In genomic region chr10:79124066-79124465, GRCh38 we compare ENCODE assay signal across 2 cellular contexts.
A peak's percentile ranks its signal among the peaks of the same experiment; 100 is the strongest.
TF ChIP-seq lines count a peak whose summit lies in the region.

No MANE protein-coding gene starts in this region.

TF ChIP-seq in HEK293T, 16 proteins besides CTCF, POLR2A, EP300 and RAD21:
- TF ChIP-seq PKNOX1 (IDR thresholded peaks at IDR 0.05) = no peak
- 0 out of 2 replicates have a peak, but pooled peaks have one; percentile 23 for TF ChIP-seq FOXM1 (IDR thresholded peaks at IDR 0.05; ENCODE audit: borderline replicate concordance)
- no peak for TF ChIP-seq FOXK2 (IDR thresholded peaks at IDR 0.05)
- no peak for TF ChIP-seq FOXA1 (IDR thresholded peaks at IDR 0.05)
- TF ChIP-seq NFRKB (IDR thresholded peaks at IDR 0.05) = no peak
- TF ChIP-seq CTBP1 (IDR thresholded peaks at IDR 0.05; ENCODE audit: borderline replicate concordance) = no peak
- TF ChIP-seq SP1 (IDR thresholded peaks at IDR 0.05) = no peak
- no peak for TF ChIP-seq ELF4 (IDR thresholded peaks at IDR 0.05)
- TF ChIP-seq BHLHE40 (IDR thresholded peaks at IDR 0.05; ENCODE audit: borderline replicate concordance) = no peak

TF ChIP-seq in H1, 55 proteins besides CTCF, POLR2A, EP300 and RAD21:
- TF ChIP-seq KDM5A (IDR thresholded peaks at IDR 0.05; ENCODE audit: low read length) = no peak
- peak; percentile 80 for TF ChIP-seq KDM1A (IDR thresholded peaks at IDR 0.05; ENCODE audit: borderline replicate concordance, low read length)
- no peak for TF ChIP-seq CTBP2 (IDR thresholded peaks at IDR 0.05; ENCODE audit: borderline replicate concordance, insufficient read depth, insufficient read length, low read length)
- no peak for TF ChIP-seq E2F6 (IDR thresholded peaks at IDR 0.05)
